8 cellular contexts compared by ENCODE assay signal in genomic region chr14:37903561-37904191, GRCh38.
DNase-seq lines count a peak whose midpoint lies in the region; ATAC-seq and TF ChIP-seq lines count a peak whose summit lies in the region.

No MANE protein-coding gene starts in this region.

- H3K36me3 ChIP-seq in stomach: no peaks in the 10 kb centered on the region

- no peaks in the 10 kb centered on the region for H3K9me3 ChIP-seq in stomach

- peaks cover 0 to 7% (median 2%) of the 10 kb centered on the region in 4 donors for H3K4me1 ChIP-seq in stomach

- no peak for TF ChIP-seq EP300 in stomach (IDR thresholded peaks at IDR 0.05)

- 9 to 14% (median 12%) methylated on average over 8 of the region's 8 CpGs for WGBS in stomach, 5 donors

- TF ChIP-seq POLR2A in stomach (IDR thresholded peaks at IDR 0.05): no peak

- in situ Hi-C loops in astrocyte of the cerebellum (cut with HindIII; ENCODE audit: low sequenced_read_pairs): no loop called here

- TF ChIP-seq CTCF in astrocyte of the cerebellum (IDR thresholded peaks at IDR 0.05; ENCODE audit: low read depth, low read length, missing control alignments) (peak; percentile 49), stomach (IDR thresholded peaks at IDR 0.05) (peak in 4 of 7 experiments; percentile 17 to 57 (median 50))

- H3K4me3 ChIP-seq in astrocyte of the cerebellum (ENCODE audit: low read depth, low read length): no peak overlapping the region
- no peak overlapping the region for H3K4me3 ChIP-seq in stomach

- intact Hi-C loops in stomach (cut with DNase I; ENCODE audit: low total_unique reads): no loop called here

- DNase-seq in CD1c-positive myeloid dendritic cell (ENCODE audit: extremely low spot score) (peak; percentile 17), NCI-H2171 treated with DMSO at 0.1 percent for 48 hours (lab: John Stamatoyannopoulos, UW) (peak; percentile 55), astrocyte of the cerebellum (ENCODE audit: low read depth) (peak; percentile 44), inferior parietal cortex (ENCODE audit: extremely low spot score) (peak; percentile 77), stomach (no peak)

- no peak overlapping the region for H3K27ac ChIP-seq in stomach

- ATAC-seq in GM18858 (IDR thresholded peaks at IDR 0.05; ENCODE audit: unreplicated experiment) (peak; percentile 49), HG03280 (IDR thresholded peaks at IDR 0.05; ENCODE audit: unreplicated experiment) (no peak), GM18861 (IDR thresholded peaks at IDR 0.05; ENCODE audit: unreplicated experiment) (no peak)

- peaks cover 0 to 12% (median 0%) of the 10 kb centered on the region in 3 donors for H3K27me3 ChIP-seq in stomach
